Comparison of ENCODE assay signal across 21 cellular contexts in the genomic region with DNA sequence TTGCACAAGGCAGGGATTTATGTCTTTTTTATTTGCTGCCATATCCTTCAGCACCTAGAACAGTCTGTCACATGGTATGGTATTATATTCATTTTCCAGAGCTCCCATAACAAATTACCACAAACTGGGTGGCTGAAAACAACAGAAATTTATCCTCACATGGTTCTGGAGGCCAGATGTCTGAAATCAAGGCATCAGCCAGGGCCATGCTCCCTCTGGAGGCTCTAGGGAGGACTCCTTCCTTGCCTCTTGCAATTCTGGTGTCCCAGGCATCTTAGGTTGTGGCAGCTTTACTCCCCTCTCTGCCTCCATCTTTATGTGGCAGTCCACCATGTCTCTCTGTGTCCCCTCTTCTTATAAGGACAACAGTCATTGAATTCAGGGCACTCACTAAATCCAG. TPM values are rescaled to one million over a fixed set of nuclear protein-coding genes. Genes with fewer than 3 reads are reported as not detected.
A peak's percentile ranks its signal among the peaks of the same experiment; 100 is the strongest.
DNase-seq lines count a peak whose midpoint lies in the region; ATAC-seq and TF ChIP-seq lines count a peak whose summit lies in the region.
"Had no signal": no experiment of that assay in that cellular context is flagged by ENCODE, and none has a peak within 500 bp of the region (broad histone marks: within the 10 kb centered on the region; RNA-seq: fewer than 3 reads in every experiment).

No MANE protein-coding gene starts in this region.

- DNase-seq in ACHN (peak; percentile 62), GM04504 (ENCODE audit: low read depth) (peak; percentile 61), fibroblast of villous mesenchyme (ENCODE audit: low read depth) (peak; percentile 50), NCI-H526 treated with DMSO at 0.1 percent for 48 hours (lab: John Stamatoyannopoulos, UW) (no peak), mucosa of gallbladder (ENCODE audit: low spot score) (no peak)
- DNase-seq: activated B cell treated with CpG ODN at 0.5 μM for 24 hours; activated naive CD8-positive, alpha-beta T cell treated with anti-CD3 and anti-CD28 coated beads, Interleukin-2, amount 50 U/mL, for 24 hours; caudate nucleus; effector CD4-positive, alpha-beta T cell; left colon; mucosa of descending colon; NCI-H1930; NCI-H446 treated with DMSO at 0.1 percent for 48 hours; retina; stimulated activated naive CD8-positive, alpha-beta T cell treated with anti-CD3 and anti-CD28 coated beads, Interleukin-15, Interleukin-2, amounts not matched to agents 100 U/mL and 50 U/mL, for 24 hours; T-helper 17 cell; upper lobe of left lung had no signal

- in situ Hi-C loops in ACHN (cut with HindIII; ENCODE audit: low pct_ligation_motif_present, low pct_unique_long_range_greater_than_20kb, low sequenced_read_pairs), result no loop called here

- peak; percentile 20 for TF ChIP-seq CTCF in fibroblast of villous mesenchyme (IDR thresholded peaks at IDR 0.05; ENCODE audit: insufficient read depth, low read depth, low read length)

- ATAC-seq in SK-N-SH treated with all-trans-retinoic acid at 6 μM for 48 hours (peak; percentile 10; the same call in 1 of the 3 replicates), GM21825 (IDR thresholded peaks at IDR 0.05; ENCODE audit: unreplicated experiment) (no peak), GM21526 (IDR thresholded peaks at IDR 0.05; ENCODE audit: low FRiP score, unreplicated experiment) (no peak)
- ATAC-seq: activated naive CD8-positive, alpha-beta T cell treated with anti-CD3 and anti-CD28 coated beads, Interleukin-2, amount 50 U/mL, for 24 hours; HepG2; left colon; mucosa of descending colon; stimulated activated naive CD8-positive, alpha-beta T cell treated with anti-CD3 and anti-CD28 coated beads, Interleukin-15, Interleukin-2, amounts not matched to agents 100 U/mL and 50 U/mL, for 24 hours; T-helper 17 cell had no signal

- H3K4me3 ChIP-seq in fibroblast of villous mesenchyme (ENCODE audit: low read depth, low read length), result no peak overlapping the region
- H3K4me3 ChIP-seq: mucosa of descending colon, upper lobe of left lung had no signal

TF ChIP-seq in SK-N-SH treated with all-trans-retinoic acid at 6 μM for 48 hours, 23 proteins besides CTCF, POLR2A, EP300 and RAD21:
- TF ChIP-seq, protein P1, sequence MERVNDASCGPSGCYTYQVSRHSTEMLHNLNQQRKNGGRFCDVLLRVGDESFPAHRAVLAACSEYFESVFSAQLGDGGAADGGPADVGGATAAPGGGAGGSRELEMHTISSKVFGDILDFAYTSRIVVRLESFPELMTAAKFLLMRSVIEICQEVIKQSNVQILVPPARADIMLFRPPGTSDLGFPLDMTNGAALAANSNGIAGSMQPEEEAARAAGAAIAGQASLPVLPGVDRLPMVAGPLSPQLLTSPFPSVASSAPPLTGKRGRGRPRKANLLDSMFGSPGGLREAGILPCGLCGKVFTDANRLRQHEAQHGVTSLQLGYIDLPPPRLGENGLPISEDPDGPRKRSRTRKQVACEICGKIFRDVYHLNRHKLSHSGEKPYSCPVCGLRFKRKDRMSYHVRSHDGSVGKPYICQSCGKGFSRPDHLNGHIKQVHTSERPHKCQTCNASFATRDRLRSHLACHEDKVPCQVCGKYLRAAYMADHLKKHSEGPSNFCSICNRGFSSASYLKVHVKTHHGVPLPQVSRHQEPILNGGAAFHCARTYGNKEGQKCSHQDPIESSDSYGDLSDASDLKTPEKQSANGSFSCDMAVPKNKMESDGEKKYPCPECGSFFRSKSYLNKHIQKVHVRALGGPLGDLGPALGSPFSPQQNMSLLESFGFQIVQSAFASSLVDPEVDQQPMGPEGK (CRISPR knock-in tag; IDR thresholded peaks at IDR 0.05; ENCODE audit: borderline replicate concordance), result no peak
- TF ChIP-seq, protein P2, sequence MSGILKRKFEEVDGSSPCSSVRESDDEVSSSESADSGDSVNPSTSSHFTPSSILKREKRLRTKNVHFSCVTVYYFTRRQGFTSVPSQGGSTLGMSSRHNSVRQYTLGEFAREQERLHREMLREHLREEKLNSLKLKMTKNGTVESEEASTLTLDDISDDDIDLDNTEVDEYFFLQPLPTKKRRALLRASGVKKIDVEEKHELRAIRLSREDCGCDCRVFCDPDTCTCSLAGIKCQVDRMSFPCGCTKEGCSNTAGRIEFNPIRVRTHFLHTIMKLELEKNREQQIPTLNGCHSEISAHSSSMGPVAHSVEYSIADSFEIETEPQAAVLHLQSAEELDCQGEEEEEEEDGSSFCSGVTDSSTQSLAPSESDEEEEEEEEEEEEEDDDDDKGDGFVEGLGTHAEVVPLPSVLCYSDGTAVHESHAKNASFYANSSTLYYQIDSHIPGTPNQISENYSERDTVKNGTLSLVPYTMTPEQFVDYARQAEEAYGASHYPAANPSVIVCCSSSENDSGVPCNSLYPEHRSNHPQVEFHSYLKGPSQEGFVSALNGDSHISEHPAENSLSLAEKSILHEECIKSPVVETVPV (CRISPR knock-in tag; IDR thresholded peaks at IDR 0.05), result no peak
- TF ChIP-seq PPARA (CRISPR knock-in tag; IDR thresholded peaks at IDR 0.05; ENCODE audit: borderline replicate concordance) (no peak), ZNF565 (CRISPR knock-in tag; conservative IDR thresholded peaks at IDR 0.05; ENCODE audit: low read depth) (no peak), ISL1 (CRISPR knock-in tag; IDR thresholded peaks at IDR 0.05) (no peak), GLIS3 (CRISPR knock-in tag; IDR thresholded peaks at IDR 0.05) (no peak), ZNF8 (CRISPR knock-in tag; IDR thresholded peaks at IDR 0.05) (no peak), ZNF70 (CRISPR knock-in tag; IDR thresholded peaks at IDR 0.05) (no peak), CSDC2 (CRISPR knock-in tag; IDR thresholded peaks at IDR 0.05) (no peak), OSR1 (CRISPR knock-in tag; IDR thresholded peaks at IDR 0.05) (no peak), TOX (CRISPR knock-in tag; IDR thresholded peaks at IDR 0.05; ENCODE audit: borderline replicate concordance) (no peak), ESRRG (CRISPR knock-in tag; IDR thresholded peaks at IDR 0.05) (no peak), TCF4 (CRISPR knock-in tag; IDR thresholded peaks at IDR 0.05; ENCODE audit: borderline replicate concordance) (no peak)
- TF ChIP-seq, protein P3, sequence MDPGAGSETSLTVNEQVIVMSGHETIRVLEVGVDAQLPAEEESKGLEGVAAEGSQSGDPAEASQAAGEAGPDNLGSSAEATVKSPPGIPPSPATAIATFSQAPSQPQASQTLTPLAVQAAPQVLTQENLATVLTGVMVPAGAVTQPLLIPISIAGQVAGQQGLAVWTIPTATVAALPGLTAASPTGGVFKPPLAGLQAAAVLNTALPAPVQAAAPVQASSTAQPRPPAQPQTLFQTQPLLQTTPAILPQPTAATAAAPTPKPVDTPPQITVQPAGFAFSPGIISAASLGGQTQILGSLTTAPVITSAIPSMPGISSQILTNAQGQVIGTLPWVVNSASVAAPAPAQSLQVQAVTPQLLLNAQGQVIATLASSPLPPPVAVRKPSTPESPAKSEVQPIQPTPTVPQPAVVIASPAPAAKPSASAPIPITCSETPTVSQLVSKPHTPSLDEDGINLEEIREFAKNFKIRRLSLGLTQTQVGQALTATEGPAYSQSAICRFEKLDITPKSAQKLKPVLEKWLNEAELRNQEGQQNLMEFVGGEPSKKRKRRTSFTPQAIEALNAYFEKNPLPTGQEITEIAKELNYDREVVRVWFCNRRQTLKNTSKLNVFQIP (CRISPR knock-in tag; IDR thresholded peaks at IDR 0.05; ENCODE audit: borderline replicate concordance, low read depth), result no peak
- TF ChIP-seq, protein P4, sequence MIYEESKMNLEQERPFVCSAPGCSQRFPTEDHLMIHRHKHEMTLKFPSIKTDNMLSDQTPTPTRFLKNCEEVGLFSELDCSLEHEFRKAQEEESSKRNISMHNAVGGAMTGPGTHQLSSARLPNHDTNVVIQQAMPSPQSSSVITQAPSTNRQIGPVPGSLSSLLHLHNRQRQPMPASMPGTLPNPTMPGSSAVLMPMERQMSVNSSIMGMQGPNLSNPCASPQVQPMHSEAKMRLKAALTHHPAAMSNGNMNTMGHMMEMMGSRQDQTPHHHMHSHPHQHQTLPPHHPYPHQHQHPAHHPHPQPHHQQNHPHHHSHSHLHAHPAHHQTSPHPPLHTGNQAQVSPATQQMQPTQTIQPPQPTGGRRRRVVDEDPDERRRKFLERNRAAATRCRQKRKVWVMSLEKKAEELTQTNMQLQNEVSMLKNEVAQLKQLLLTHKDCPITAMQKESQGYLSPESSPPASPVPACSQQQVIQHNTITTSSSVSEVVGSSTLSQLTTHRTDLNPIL (CRISPR knock-in tag; IDR thresholded peaks at IDR 0.05; ENCODE audit: low read depth), result no peak
- TF ChIP-seq, protein P5, sequence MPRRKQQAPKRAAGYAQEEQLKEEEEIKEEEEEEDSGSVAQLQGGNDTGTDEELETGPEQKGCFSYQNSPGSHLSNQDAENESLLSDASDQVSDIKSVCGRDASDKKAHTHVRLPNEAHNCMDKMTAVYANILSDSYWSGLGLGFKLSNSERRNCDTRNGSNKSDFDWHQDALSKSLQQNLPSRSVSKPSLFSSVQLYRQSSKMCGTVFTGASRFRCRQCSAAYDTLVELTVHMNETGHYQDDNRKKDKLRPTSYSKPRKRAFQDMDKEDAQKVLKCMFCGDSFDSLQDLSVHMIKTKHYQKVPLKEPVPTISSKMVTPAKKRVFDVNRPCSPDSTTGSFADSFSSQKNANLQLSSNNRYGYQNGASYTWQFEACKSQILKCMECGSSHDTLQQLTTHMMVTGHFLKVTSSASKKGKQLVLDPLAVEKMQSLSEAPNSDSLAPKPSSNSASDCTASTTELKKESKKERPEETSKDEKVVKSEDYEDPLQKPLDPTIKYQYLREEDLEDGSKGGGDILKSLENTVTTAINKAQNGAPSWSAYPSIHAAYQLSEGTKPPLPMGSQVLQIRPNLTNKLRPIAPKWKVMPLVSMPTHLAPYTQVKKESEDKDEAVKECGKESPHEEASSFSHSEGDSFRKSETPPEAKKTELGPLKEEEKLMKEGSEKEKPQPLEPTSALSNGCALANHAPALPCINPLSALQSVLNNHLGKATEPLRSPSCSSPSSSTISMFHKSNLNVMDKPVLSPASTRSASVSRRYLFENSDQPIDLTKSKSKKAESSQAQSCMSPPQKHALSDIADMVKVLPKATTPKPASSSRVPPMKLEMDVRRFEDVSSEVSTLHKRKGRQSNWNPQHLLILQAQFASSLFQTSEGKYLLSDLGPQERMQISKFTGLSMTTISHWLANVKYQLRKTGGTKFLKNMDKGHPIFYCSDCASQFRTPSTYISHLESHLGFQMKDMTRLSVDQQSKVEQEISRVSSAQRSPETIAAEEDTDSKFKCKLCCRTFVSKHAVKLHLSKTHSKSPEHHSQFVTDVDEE (CRISPR knock-in tag; IDR thresholded peaks at IDR 0.05), result no peak
TF ChIP-seq in SK-N-SH treated with all-trans-retinoic acid at 6 μM for 48 hours: peak in this region for 0.

RNA-seq across cellular contexts. Expression of a gene that starts 43.1 kb away (rescaled TPM):
- total RNA-seq in fibroblast of villous mesenchyme (23.8 and 48.8 TPM in 2 replicates), mucosa of gallbladder (59.4 TPM)

Comparison
In these comparisons a context has a peak if more than half of its experiments do, and no peak if none do; other contexts are left out.
1. DNase-seq: peak in ACHN (single experiment), GM04504 (single experiment) and fibroblast of villous mesenchyme (single experiment); none in NCI-H526 treated with DMSO at 0.1 percent for 48 hours (single experiment) and mucosa of gallbladder (single experiment).